8 cellular contexts compared by ENCODE assay signal in the genomic region with DNA sequence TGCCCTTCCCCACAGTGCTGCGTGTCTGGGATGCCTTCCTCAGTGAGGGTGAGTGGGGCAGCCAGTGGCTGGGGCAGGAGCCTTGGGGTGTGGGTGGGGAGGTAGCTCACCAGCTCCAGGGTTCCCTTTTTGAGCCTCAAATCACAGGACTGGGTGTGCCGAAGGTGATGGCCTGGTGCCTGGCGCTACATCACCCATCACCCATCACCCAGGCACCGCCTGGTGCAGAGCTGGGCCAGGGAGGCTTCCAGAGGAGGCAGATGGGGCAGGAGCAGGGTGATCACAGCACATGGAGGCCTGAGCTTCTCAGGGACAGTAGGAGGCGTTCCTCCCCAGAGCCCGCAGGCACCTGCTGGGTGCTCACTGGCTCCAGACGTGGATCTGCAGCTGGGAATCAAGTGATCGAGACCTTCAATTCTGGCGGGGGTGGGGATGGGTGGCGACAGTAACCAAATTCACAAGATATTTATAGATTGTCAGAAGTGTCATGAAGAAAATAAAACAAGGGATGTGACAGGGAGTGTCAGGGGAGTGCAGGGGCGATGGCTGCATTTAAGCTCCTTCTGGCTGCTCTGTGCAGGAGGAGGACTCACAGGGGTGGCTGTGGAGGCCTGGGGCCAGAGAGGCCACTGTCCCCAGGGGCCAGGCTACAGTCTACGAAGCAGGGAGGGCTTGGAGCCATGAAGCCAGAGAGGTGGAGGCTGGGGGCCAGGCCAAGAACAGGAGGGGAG. TPM values are rescaled to one million over a fixed set of nuclear protein-coding genes. Genes with fewer than 3 reads are reported as not detected.
DNase-seq lines count a peak whose midpoint lies in the region; ATAC-seq and TF ChIP-seq lines count a peak whose summit lies in the region.

No MANE protein-coding gene starts in this region.

- intact Hi-C loops in OCI-LY7 (cut with micrococcal nuclease; ENCODE audit: unreplicated experiment) = loop anchor here (10.0 kb wide), 1 partner anchor 238 kb away; no protein-coding TSS in a partner anchor
- intact Hi-C loops in posterior cingulate gyrus (cut with DNase I) = no loop called here
- intact Hi-C loops in psoas muscle (cut with DNase I) = no loop called here

- WGBS in psoas muscle, 3 donors = 37 to 61% (median 38%) methylated on average over 12 of the region's 12 CpGs

- H3K4me2 ChIP-seq in OCI-LY7 (ENCODE audit: low read length) = peak overlapping the region; percentile 73

- H3K79me2 ChIP-seq in OCI-LY7 (ENCODE audit: insufficient read depth, low read depth, low read length) = peaks cover 36% of the 10 kb centered on the region; the same call in 1 of the 2 replicates

- POLR2A ChIA-PET in OCI-LY7 (lab: Charles Lee) = interaction anchor here (0.6 to 2.0 kb wide), 9 partner anchors 11 to 78 kb away, joined by 3 to 7 read pairs (median 4); a partner anchor contains a TSS

- H3K9me3 ChIP-seq in OCI-LY7 (ENCODE audit: low read length) (no peaks in the 10 kb centered on the region), psoas muscle (no peaks in the 10 kb centered on the region)

- DNase-seq in NCI-H146 (lab: John Stamatoyannopoulos, UW) (peak; percentile 17), NCI-H146 treated with DMSO at 0.1 percent for 48 hours (lab: John Stamatoyannopoulos, UW; ENCODE audit: unreplicated experiment) (no peak), OCI-LY7 (ENCODE audit: low spot score) (peak; percentile 68), posterior cingulate gyrus (peak in 9 of 10 donors; percentile 56 to 95 (median 64)), Kasumi-1 (lab: John Stamatoyannopoulos, UW) (no peak), psoas muscle (no peak), foreskin melanocyte (no peak)
- DNase-seq in central memory CD8-positive, alpha-beta T cell (ENCODE audit: low spot score in 2 of 2) = no peak

- H4K20me1 ChIP-seq in OCI-LY7 (ENCODE audit: insufficient read depth, low read length) = no peaks in the 10 kb centered on the region

- no peaks in the 10 kb centered on the region for H3K9me2 ChIP-seq in OCI-LY7 (ENCODE audit: insufficient read depth, low read length)

- peak overlapping the region; percentile 79 for H3K4me3 ChIP-seq in OCI-LY7 (ENCODE audit: low read depth, low read length, poor library complexity, severe bottlenecking)
- H3K4me3 ChIP-seq in psoas muscle = no peak overlapping the region

- H3K27ac Mint-ChIP-seq in central memory CD8-positive, alpha-beta T cell (ENCODE audit: low read depth) = peak overlapping the region; percentile 92

- H3K27me3 ChIP-seq in psoas muscle (ENCODE audit: insufficient read depth in 3 of 3, low read length in 2 of 3) = peaks cover 0 to 32% (median 9%) of the 10 kb centered on the region in 3 donors

- no peaks in the 10 kb centered on the region for H3K9me3 Mint-ChIP-seq in central memory CD8-positive, alpha-beta T cell

- H3K36me3 ChIP-seq in OCI-LY7 (ENCODE audit: insufficient read depth, low read length) (peaks cover 47% of the 10 kb centered on the region), psoas muscle (ENCODE audit: insufficient read depth in 1 of 2, low read depth in 1 of 2) (no peaks in the 10 kb centered on the region)

- H3K4me1 ChIP-seq in OCI-LY7 (ENCODE audit: insufficient read depth, low read length, poor library complexity, severe bottlenecking) = peaks cover 89% of the 10 kb centered on the region
- peaks cover 2% of the 10 kb centered on the region for H3K4me1 ChIP-seq in psoas muscle

- ATAC-seq in central memory CD8-positive, alpha-beta T cell (replicated peaks; ENCODE audit: extremely low read depth, poor library complexity, severe bottlenecking) = no peak
- ATAC-seq in psoas muscle = no peak

- peaks cover 78% of the 10 kb centered on the region for H3K4me1 Mint-ChIP-seq in central memory CD8-positive, alpha-beta T cell

- CTCF ChIA-PET in OCI-LY7 (lab: Charles Lee; ENCODE audit: unreplicated experiment) = interaction anchor here (0.6 to 1.0 kb wide), 3 partner anchors 13 to 970 kb away, joined by 3 read pairs; a partner anchor contains a TSS

- no TSS peak for BruUV-seq in OCI-LY7 (replicated peaks; lab: Mats Ljungman, UMichigan)

- TF ChIP-seq CTCF in OCI-LY7 (conservative IDR thresholded peaks at IDR 0.05; ENCODE audit: low read length) = peak; percentile 62
- TF ChIP-seq CTCF in psoas muscle (IDR thresholded peaks at IDR 0.05) = no peak

- peak overlapping the region; percentile 87 for H3K4me3 Mint-ChIP-seq in central memory CD8-positive, alpha-beta T cell

- H3K27ac ChIP-seq in OCI-LY7 (ENCODE audit: low read depth, low read length, poor library complexity, severe bottlenecking) (peak overlapping the region; percentile 97), psoas muscle (no peak overlapping the region)

- no peak overlapping the region for H2AFZ ChIP-seq in OCI-LY7 (ENCODE audit: low read length)

- H3K27me3 Mint-ChIP-seq in central memory CD8-positive, alpha-beta T cell = no peaks in the 10 kb centered on the region

- H3K36me3 Mint-ChIP-seq in central memory CD8-positive, alpha-beta T cell (ENCODE audit: insufficient read depth) = peaks cover 49% of the 10 kb centered on the region

RNA-seq across cellular contexts. Expression of a gene that starts 3.3 kb away (rescaled TPM):
- 105 and 124 TPM in 2 replicates for total RNA-seq in OCI-LY7 (2014; rRNA removed; shearing (Covaris generic))
- total RNA-seq in OCI-LY7 (2022) (108 and 117 TPM in 2 replicates), psoas muscle (1 to 10 TPM in 3 of 4 donors, under 1 TPM in 1; 0.65 to 1.6 (median 1.2) TPM)
- polyA plus RNA-seq in psoas muscle = under 1 TPM; 0.25 to 0.52 (median 0.34) TPM

RNA-seq across cellular contexts. Expression of a gene that starts 5.5 kb away (rescaled TPM):
- total RNA-seq in OCI-LY7 (2014; rRNA removed; shearing (Covaris generic)) = 248 and 311 TPM in 2 replicates
- 210 and 219 TPM in 2 replicates for total RNA-seq in OCI-LY7 (2022)
- 100 to 1,000 TPM in 1 of 4 donors, 10 to 100 TPM in 3; 72.6 to 113 (median 86.6) TPM for total RNA-seq in psoas muscle
- polyA plus RNA-seq in psoas muscle = 100 to 1,000 TPM; 108 to 191 (median 147) TPM

RNA-seq across cellular contexts. Expression of a gene that starts 8.3 kb away (rescaled TPM):
- total RNA-seq in OCI-LY7 (2014; rRNA removed; shearing (Covaris generic)) = 0.06 and 0.15 TPM in 2 replicates
- total RNA-seq in OCI-LY7 (2022) (0.21 and 0.41 TPM in 2 replicates), psoas muscle (10 to 100 TPM in 2 of 4 donors, 1 to 10 TPM in 2; 7.0 to 27.5 (median 10.0) TPM)
- polyA plus RNA-seq in psoas muscle = 1 to 10 TPM; 2.1 to 5.9 (median 4.2) TPM

RNA-seq across cellular contexts. Expression of a gene that starts 15.3 kb away (rescaled TPM):
- total RNA-seq in OCI-LY7 (2014; rRNA removed; shearing (Covaris generic)) = 30.1 and 51.0 TPM in 2 replicates
- total RNA-seq in OCI-LY7 (2022) (62.2 and 71.1 TPM in 2 replicates), psoas muscle (1 to 10 TPM; 1.8 to 6.7 (median 5.8) TPM)
- 10 to 100 TPM in 2 of 3 donors, 1 to 10 TPM in 1; 7.1 to 12.3 (median 10.1) TPM for polyA plus RNA-seq in psoas muscle

RNA-seq across cellular contexts. Expression of a gene that starts 21.2 kb away (rescaled TPM):
- total RNA-seq in OCI-LY7 (2014; rRNA removed; shearing (Covaris generic)) = 51.1 and 69.4 TPM in 2 replicates
- total RNA-seq in OCI-LY7 (2022) (48.3 and 54.9 TPM in 2 replicates), psoas muscle (10 to 100 TPM; 23.1 to 34.3 (median 26.8) TPM)
- polyA plus RNA-seq in psoas muscle = 10 to 100 TPM; 25.6 to 64.6 (median 33.1) TPM

Comparison
In these comparisons a context has a peak if more than half of its experiments do, and no peak if none do; other contexts are left out.
1. DNase-seq: peak in NCI-H146 (single experiment), OCI-LY7 (single experiment) and posterior cingulate gyrus (9 of 10); none in NCI-H146 treated with DMSO at 0.1 percent for 48 hours (single experiment), central memory CD8-positive, alpha-beta T cell (0 of 2), Kasumi-1 (0 of 2), psoas muscle (0 of 2) and foreskin melanocyte (single experiment).
2. RNA of a gene that starts 3.3 kb away (total RNA-seq): 105 to 124 TPM in OCI-LY7; 0.65 to 1.6 TPM in psoas muscle; every median in the first group is over 10 times any median in the second.
3. RNA of a gene that starts 8.3 kb away (total RNA-seq): 7.0 to 27.5 TPM in psoas muscle; 0.06 to 0.41 TPM in OCI-LY7; every median in the first group is over 4 times any median in the second.